In genomic region chr18:65279668-65280305, GRCh38 we compare ENCODE assay signal across 30 cellular contexts.
"Had no signal": no experiment of that assay in that cellular context is flagged by ENCODE, and none has a peak within 500 bp of the region (broad histone marks: within the 10 kb centered on the region; RNA-seq: fewer than 3 reads in every experiment).

No MANE protein-coding gene starts in this region.

- H3K4me3 Mint-ChIP-seq: dendritic cell treated with granulocyte-macrophage colony-stimulating factor and Interleukin-4, amounts not matched to agents 40 ng/mL and 50 ng/mL, for 4 days; endodermal cell; naive thymus-derived CD8-positive, alpha-beta T cell; nephron progenitor cell; stimulated activated naive B cell treated with anti-CD40 and anti-IgM and Interleukin-4, amounts not matched to agents 10 μg/mL and 1 μg/mL and 100 μg/mL, for 72 hours; stimulated activated naive CD8-positive, alpha-beta T cell treated with anti-CD3 and anti-CD28 coated beads, Interleukin-15, Interleukin-2, amounts not matched to agents 100 ng/mL and 50 ng/mL, for 24 hours had no signal

- H3K27ac Mint-ChIP-seq: dendritic cell treated with granulocyte-macrophage colony-stimulating factor and Interleukin-4, amounts not matched to agents 40 ng/mL and 50 ng/mL, for 4 days; endodermal cell; naive thymus-derived CD8-positive, alpha-beta T cell; nephron progenitor cell; stimulated activated naive B cell treated with anti-CD40 and anti-IgM and Interleukin-4, amounts not matched to agents 10 μg/mL and 1 μg/mL and 100 μg/mL, for 72 hours; stimulated activated naive CD8-positive, alpha-beta T cell treated with anti-CD3 and anti-CD28 coated beads, Interleukin-15, Interleukin-2, amounts not matched to agents 100 ng/mL and 50 ng/mL, for 24 hours had no signal

- ATAC-seq: esophagus mucosa; gastrocnemius medialis; heart left ventricle; left lobe of liver; naive thymus-derived CD8-positive, alpha-beta T cell; psoas muscle; right cardiac atrium; stimulated activated naive B cell treated with anti-CD40 and anti-IgM and Interleukin-4, amounts not matched to agents 10 μg/mL and 1 μg/mL and 100 μg/mL, for 72 hours; upper lobe of right lung had no signal

- DNase-seq: colonic mucosa; effector CD8-positive, alpha-beta T cell; endodermal cell; foreskin fibroblast; gastrocnemius medialis; heart left ventricle; kidney; mesenchymal stem cell; midbrain; naive thymus-derived CD8-positive, alpha-beta T cell; nephron progenitor cell; occipital lobe; ovary; posterior cingulate gyrus; psoas muscle; right cardiac atrium; spleen; stimulated activated naive B cell treated with anti-CD40 and anti-IgM and Interleukin-4, amounts not matched to agents 10 μg/mL and 1 μg/mL and 100 μg/mL, for 72 hours; transverse colon; upper lobe of right lung; uterus had no signal

- H3K4me3 ChIP-seq: colonic mucosa, gastrocnemius medialis, heart left ventricle, hepatocyte, lung, ovary, psoas muscle, skin epidermis, spleen, suprapubic skin, transverse colon, upper lobe of right lung, uterus had no signal

- H3K4me1 ChIP-seq: colonic mucosa, gastrocnemius medialis, heart left ventricle, psoas muscle, spleen, suprapubic skin, transverse colon, upper lobe of right lung, uterus had no signal

- H3K27me3 Mint-ChIP-seq: dendritic cell treated with granulocyte-macrophage colony-stimulating factor and Interleukin-4, amounts not matched to agents 40 ng/mL and 50 ng/mL, for 4 days; naive thymus-derived CD8-positive, alpha-beta T cell; stimulated activated naive B cell treated with anti-CD40 and anti-IgM and Interleukin-4, amounts not matched to agents 10 μg/mL and 1 μg/mL and 100 μg/mL, for 72 hours; stimulated activated naive CD8-positive, alpha-beta T cell treated with anti-CD3 and anti-CD28 coated beads, Interleukin-15, Interleukin-2, amounts not matched to agents 100 ng/mL and 50 ng/mL, for 24 hours had no signal

- H3K36me3 Mint-ChIP-seq: naive thymus-derived CD8-positive, alpha-beta T cell; stimulated activated naive B cell treated with anti-CD40 and anti-IgM and Interleukin-4, amounts not matched to agents 10 μg/mL and 1 μg/mL and 100 μg/mL, for 72 hours had no signal

- H3K27ac ChIP-seq: colonic mucosa, epithelial cell of prostate, gastrocnemius medialis, heart left ventricle, hepatocyte, ovary, psoas muscle, skin epidermis, spleen, suprapubic skin, transverse colon, upper lobe of right lung, uterus had no signal

- H3K9me3 ChIP-seq: colonic mucosa, gastrocnemius medialis, heart left ventricle, ovary, psoas muscle, spleen, suprapubic skin, transverse colon, upper lobe of right lung, uterus had no signal

- FAIRE-seq: kidney had no signal

- H2AFZ ChIP-seq: hepatocyte had no signal

- H3K36me3 ChIP-seq: colonic mucosa, gastrocnemius medialis, heart left ventricle, ovary, spleen, suprapubic skin, transverse colon, upper lobe of right lung, uterus had no signal

- H3K27me3 ChIP-seq: colonic mucosa, gastrocnemius medialis, heart left ventricle, hepatocyte, ovary, spleen, suprapubic skin, transverse colon, upper lobe of right lung, uterus had no signal

- H3K4me1 Mint-ChIP-seq: endodermal cell; naive thymus-derived CD8-positive, alpha-beta T cell; nephron progenitor cell; stimulated activated naive B cell treated with anti-CD40 and anti-IgM and Interleukin-4, amounts not matched to agents 10 μg/mL and 1 μg/mL and 100 μg/mL, for 72 hours had no signal

- H3K79me2 ChIP-seq: hepatocyte had no signal

- H3K4me2 ChIP-seq: hepatocyte had no signal
